1 cellular context compared by ENCODE assay signal in the genomic region with DNA sequence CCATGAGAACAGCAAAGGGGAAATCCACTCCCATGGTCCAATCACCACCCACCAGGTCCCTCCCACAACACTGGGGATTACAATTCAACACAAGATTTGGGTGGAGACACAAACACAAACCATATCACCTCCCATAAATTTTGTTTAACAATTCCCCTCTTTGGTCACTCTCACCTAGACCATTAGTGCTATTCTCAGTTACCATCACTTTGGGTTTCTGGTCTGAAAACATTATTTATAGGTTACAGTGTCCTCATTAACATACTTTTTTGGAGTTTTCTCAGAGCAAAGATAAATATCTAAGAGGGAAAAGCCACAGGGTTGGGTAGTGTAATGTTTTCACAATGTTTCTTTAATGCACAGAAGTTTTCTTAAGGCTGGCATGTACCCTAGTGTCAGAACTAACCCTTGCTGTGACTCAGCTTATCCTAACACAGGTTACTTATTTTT.
A peak's percentile ranks its signal among the peaks of the same experiment; 100 is the strongest.
TF ChIP-seq lines count a peak whose summit lies in the region.

No MANE protein-coding gene starts in this region.

TF ChIP-seq in GM12878, 131 proteins besides CTCF, POLR2A, EP300 and RAD21 (continued from another document):
- TF ChIP-seq, protein P1, sequence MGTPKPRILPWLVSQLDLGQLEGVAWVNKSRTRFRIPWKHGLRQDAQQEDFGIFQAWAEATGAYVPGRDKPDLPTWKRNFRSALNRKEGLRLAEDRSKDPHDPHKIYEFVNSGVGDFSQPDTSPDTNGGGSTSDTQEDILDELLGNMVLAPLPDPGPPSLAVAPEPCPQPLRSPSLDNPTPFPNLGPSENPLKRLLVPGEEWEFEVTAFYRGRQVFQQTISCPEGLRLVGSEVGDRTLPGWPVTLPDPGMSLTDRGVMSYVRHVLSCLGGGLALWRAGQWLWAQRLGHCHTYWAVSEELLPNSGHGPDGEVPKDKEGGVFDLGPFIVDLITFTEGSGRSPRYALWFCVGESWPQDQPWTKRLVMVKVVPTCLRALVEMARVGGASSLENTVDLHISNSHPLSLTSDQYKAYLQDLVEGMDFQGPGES (IDR thresholded peaks at IDR 0.05) = no peak
- TF ChIP-seq BMI1 (IDR thresholded peaks at IDR 0.05; ENCODE audit: borderline replicate concordance) (peak; percentile 28; the same call in 1 of the 2 replicates), MTA2 (IDR thresholded peaks at IDR 0.05; ENCODE audit: low read depth) (peak; percentile 66), CBX5 (IDR thresholded peaks at IDR 0.05; ENCODE audit: low read depth) (no peak), IKZF1 (conservative IDR thresholded peaks at IDR 0.05) (0 out of 2 replicates have a peak, but pooled peaks have one; percentile 28), GATAD2B (conservative IDR thresholded peaks at IDR 0.05; ENCODE audit: low read depth) (0 out of 2 replicates have a peak, but pooled peaks have one; percentile 45), SMARCA5 (IDR thresholded peaks at IDR 0.05) (0 out of 2 replicates have a peak, but pooled peaks have one; percentile 36), ZNF217 (IDR thresholded peaks at IDR 0.05) (0 out of 2 replicates have a peak, but pooled peaks have one; percentile 43), BHLHE40 (IDR thresholded peaks at IDR 0.05; ENCODE audit: borderline replicate concordance in 1 of 2, low read depth in 2 of 2, low read length in 1 of 2) (peak in 1 of 2 experiments; percentile 4; a peak in 1 of 4 replicates), NBN (IDR thresholded peaks at IDR 0.05) (0 out of 2 replicates have a peak, but pooled peaks have one; percentile 9), BCL11A (IDR thresholded peaks at IDR 0.05; ENCODE audit: low read depth, low read length) (no peak), EED (IDR thresholded peaks at IDR 0.05; ENCODE audit: low read depth) (no peak), MEF2B (IDR thresholded peaks at IDR 0.05; ENCODE audit: partially characterized antibody, poor library complexity, severe bottlenecking) (peak; percentile 82), IKZF2 (IDR thresholded peaks at IDR 0.05) (peak in 1 of 2 experiments; percentile 19; a peak in 1 of 4 replicates), NR2F1 (conservative IDR thresholded peaks at IDR 0.05) (0 out of 2 replicates have a peak, but pooled peaks have one; percentile 32), POU2F2 (IDR thresholded peaks at IDR 0.05; ENCODE audit: borderline replicate concordance, low read depth, low read length) (no peak)
- TF ChIP-seq, protein P2, sequence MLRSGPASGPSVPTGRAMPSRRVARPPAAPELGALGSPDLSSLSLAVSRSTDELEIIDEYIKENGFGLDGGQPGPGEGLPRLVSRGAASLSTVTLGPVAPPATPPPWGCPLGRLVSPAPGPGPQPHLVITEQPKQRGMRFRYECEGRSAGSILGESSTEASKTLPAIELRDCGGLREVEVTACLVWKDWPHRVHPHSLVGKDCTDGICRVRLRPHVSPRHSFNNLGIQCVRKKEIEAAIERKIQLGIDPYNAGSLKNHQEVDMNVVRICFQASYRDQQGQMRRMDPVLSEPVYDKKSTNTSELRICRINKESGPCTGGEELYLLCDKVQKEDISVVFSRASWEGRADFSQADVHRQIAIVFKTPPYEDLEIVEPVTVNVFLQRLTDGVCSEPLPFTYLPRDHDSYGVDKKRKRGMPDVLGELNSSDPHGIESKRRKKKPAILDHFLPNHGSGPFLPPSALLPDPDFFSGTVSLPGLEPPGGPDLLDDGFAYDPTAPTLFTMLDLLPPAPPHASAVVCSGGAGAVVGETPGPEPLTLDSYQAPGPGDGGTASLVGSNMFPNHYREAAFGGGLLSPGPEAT (IDR thresholded peaks at IDR 0.05; ENCODE audit: low read depth) = peak; percentile 44; the same call in 1 of the 2 replicates
- TF ChIP-seq, protein P3, sequence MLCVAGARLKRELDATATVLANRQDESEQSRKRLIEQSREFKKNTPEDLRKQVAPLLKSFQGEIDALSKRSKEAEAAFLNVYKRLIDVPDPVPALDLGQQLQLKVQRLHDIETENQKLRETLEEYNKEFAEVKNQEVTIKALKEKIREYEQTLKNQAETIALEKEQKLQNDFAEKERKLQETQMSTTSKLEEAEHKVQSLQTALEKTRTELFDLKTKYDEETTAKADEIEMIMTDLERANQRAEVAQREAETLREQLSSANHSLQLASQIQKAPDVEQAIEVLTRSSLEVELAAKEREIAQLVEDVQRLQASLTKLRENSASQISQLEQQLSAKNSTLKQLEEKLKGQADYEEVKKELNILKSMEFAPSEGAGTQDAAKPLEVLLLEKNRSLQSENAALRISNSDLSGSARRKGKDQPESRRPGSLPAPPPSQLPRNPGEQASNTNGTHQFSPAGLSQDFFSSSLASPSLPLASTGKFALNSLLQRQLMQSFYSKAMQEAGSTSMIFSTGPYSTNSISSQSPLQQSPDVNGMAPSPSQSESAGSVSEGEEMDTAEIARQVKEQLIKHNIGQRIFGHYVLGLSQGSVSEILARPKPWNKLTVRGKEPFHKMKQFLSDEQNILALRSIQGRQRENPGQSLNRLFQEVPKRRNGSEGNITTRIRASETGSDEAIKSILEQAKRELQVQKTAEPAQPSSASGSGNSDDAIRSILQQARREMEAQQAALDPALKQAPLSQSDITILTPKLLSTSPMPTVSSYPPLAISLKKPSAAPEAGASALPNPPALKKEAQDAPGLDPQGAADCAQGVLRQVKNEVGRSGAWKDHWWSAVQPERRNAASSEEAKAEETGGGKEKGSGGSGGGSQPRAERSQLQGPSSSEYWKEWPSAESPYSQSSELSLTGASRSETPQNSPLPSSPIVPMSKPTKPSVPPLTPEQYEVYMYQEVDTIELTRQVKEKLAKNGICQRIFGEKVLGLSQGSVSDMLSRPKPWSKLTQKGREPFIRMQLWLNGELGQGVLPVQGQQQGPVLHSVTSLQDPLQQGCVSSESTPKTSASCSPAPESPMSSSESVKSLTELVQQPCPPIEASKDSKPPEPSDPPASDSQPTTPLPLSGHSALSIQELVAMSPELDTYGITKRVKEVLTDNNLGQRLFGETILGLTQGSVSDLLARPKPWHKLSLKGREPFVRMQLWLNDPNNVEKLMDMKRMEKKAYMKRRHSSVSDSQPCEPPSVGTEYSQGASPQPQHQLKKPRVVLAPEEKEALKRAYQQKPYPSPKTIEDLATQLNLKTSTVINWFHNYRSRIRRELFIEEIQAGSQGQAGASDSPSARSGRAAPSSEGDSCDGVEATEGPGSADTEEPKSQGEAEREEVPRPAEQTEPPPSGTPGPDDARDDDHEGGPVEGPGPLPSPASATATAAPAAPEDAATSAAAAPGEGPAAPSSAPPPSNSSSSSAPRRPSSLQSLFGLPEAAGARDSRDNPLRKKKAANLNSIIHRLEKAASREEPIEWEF (IDR thresholded peaks at IDR 0.05; ENCODE audit: insufficient replicate concordance, low read depth, low read length) = no peak
- TF ChIP-seq, protein P4, sequence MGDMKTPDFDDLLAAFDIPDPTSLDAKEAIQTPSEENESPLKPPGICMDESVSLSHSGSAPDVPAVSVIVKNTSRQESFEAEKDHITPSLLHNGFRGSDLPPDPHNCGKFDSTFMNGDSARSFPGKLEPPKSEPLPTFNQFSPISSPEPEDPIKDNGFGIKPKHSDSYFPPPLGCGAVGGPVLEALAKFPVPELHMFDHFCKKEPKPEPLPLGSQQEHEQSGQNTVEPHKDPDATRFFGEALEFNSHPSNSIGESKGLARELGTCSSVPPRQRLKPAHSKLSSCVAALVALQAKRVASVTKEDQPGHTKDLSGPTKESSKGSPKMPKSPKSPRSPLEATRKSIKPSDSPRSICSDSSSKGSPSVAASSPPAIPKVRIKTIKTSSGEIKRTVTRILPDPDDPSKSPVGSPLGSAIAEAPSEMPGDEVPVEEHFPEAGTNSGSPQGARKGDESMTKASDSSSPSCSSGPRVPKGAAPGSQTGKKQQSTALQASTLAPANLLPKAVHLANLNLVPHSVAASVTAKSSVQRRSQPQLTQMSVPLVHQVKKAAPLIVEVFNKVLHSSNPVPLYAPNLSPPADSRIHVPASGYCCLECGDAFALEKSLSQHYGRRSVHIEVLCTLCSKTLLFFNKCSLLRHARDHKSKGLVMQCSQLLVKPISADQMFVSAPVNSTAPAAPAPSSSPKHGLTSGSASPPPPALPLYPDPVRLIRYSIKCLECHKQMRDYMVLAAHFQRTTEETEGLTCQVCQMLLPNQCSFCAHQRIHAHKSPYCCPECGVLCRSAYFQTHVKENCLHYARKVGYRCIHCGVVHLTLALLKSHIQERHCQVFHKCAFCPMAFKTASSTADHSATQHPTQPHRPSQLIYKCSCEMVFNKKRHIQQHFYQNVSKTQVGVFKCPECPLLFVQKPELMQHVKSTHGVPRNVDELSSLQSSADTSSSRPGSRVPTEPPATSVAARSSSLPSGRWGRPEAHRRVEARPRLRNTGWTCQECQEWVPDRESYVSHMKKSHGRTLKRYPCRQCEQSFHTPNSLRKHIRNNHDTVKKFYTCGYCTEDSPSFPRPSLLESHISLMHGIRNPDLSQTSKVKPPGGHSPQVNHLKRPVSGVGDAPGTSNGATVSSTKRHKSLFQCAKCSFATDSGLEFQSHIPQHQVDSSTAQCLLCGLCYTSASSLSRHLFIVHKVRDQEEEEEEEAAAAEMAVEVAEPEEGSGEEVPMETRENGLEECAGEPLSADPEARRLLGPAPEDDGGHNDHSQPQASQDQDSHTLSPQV (IDR thresholded peaks at IDR 0.05) = no peak
